Comparison of ENCODE assay signal across 2 cellular contexts in genomic region chr5:10576790-10577189, GRCh38.
TF ChIP-seq lines count a peak whose summit lies in the region.

No MANE protein-coding gene starts in this region.

TF ChIP-seq in HCT116, 20 proteins besides CTCF, POLR2A, EP300 and RAD21:
- TF ChIP-seq EZH2phosphoT487 (IDR thresholded peaks at IDR 0.05; ENCODE audit: borderline replicate concordance) (no peak), TCF7L2 (IDR thresholded peaks at IDR 0.05; ENCODE audit: borderline replicate concordance, extremely low read depth, insufficient read depth, insufficient read length) (no peak), SIN3A (IDR thresholded peaks at IDR 0.05; ENCODE audit: low read depth) (no peak), SRF (IDR thresholded peaks at IDR 0.05; ENCODE audit: low read depth) (no peak), CEBPB (IDR thresholded peaks at IDR 0.05; ENCODE audit: low read depth) (no peak), ELF1 (IDR thresholded peaks at IDR 0.05; ENCODE audit: borderline replicate concordance, low read depth) (no peak), ZNF274 (IDR thresholded peaks at IDR 0.05; ENCODE audit: low read depth, low read length) (no peak), ZFX (IDR thresholded peaks at IDR 0.05) (no peak), CBX3 (IDR thresholded peaks at IDR 0.05; ENCODE audit: low read depth) (no peak), FOSL1 (IDR thresholded peaks at IDR 0.05; ENCODE audit: low read depth) (no peak), EZH2 (IDR thresholded peaks at IDR 0.05) (no peak), ZBTB33 (IDR thresholded peaks at IDR 0.05; ENCODE audit: extremely low read depth, insufficient replicate concordance, low read length) (no peak), ATF3 (IDR thresholded peaks at IDR 0.05) (no peak), MAX (IDR thresholded peaks at IDR 0.05) (no peak), REST (IDR thresholded peaks at IDR 0.05; ENCODE audit: low read depth) (no peak)

TF ChIP-seq in GM12878, 131 proteins besides CTCF, POLR2A, EP300 and RAD21:
- TF ChIP-seq TBL1XR1 (IDR thresholded peaks at IDR 0.05; ENCODE audit: low read depth, low read length) (no peak), ZNF274 (IDR thresholded peaks at IDR 0.05; ENCODE audit: insufficient read depth, insufficient read length) (no peak), SUPT20H (IDR thresholded peaks at IDR 0.05; ENCODE audit: borderline replicate concordance, control insufficient read depth, low read depth, low read length) (no peak), CUX1 (IDR thresholded peaks at IDR 0.05; ENCODE audit: insufficient replicate concordance, low read depth, low read length) (no peak), ZBTB4 (CRISPR knock-in tag; IDR thresholded peaks at IDR 0.05) (no peak), CHD2 (IDR thresholded peaks at IDR 0.05; ENCODE audit: borderline replicate concordance, low read depth, low read length) (no peak), SUZ12 (IDR thresholded peaks at IDR 0.05; ENCODE audit: unreplicated experiment) (no peak), SMAD1 (IDR thresholded peaks at IDR 0.05; ENCODE audit: low read depth, partially characterized antibody) (no peak), BRCA1 (IDR thresholded peaks at IDR 0.05; ENCODE audit: low read depth, low read length) (no peak), BCL3 (IDR thresholded peaks at IDR 0.05; ENCODE audit: borderline replicate concordance, insufficient read depth, low read depth, low read length, poor library complexity, severe bottlenecking) (no peak), BMI1 (IDR thresholded peaks at IDR 0.05; ENCODE audit: borderline replicate concordance) (no peak), ZZZ3 (IDR thresholded peaks at IDR 0.05; ENCODE audit: control insufficient read depth, insufficient read length, low read depth) (no peak)
